2 cellular contexts compared by ENCODE assay signal in the genomic region with DNA sequence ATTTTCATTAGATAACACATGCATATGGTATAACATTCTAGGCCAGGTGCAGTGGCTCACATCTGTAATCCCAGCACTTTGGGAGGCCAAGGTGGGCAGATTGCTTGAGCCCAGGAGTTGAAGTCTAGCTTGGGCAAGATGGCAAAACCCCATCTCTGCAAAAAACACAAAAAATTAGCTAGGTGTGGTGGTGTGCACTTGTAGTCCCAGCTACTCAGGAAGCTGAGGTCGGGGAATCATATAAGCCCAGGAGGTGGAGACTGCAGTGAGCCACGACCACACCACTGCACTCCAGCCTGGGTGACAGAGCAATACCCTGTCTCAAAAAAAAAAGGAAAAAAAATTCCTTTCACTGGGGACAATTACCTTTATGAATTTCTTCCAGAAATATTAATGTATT. TPM values are rescaled to one million over a fixed set of nuclear protein-coding genes. Genes with fewer than 3 reads are reported as not detected.
"Had no signal": no experiment of that assay in that cellular context is flagged by ENCODE, and none has a peak within 500 bp of the region (broad histone marks: within the 10 kb centered on the region; RNA-seq: fewer than 3 reads in every experiment).

No MANE protein-coding gene starts in this region.

RNA-seq across cellular contexts. Expression of gene CETP, which starts 43.8 kb away (rescaled TPM):
- total RNA-seq: activated CD4-positive, alpha-beta memory T cell treated with anti-CD3 and anti-CD28 coated beads for 36 hours; smooth muscle cell had no signal
- polyA plus RNA-seq: smooth muscle cell had no signal
